In genomic region chr17:48746916-48747444, GRCh38 we compare ENCODE assay signal across 2 cellular contexts.
TF ChIP-seq lines count a peak whose summit lies in the region.

No MANE protein-coding gene starts in this region.

TF ChIP-seq in HepG2, 621 proteins besides CTCF, POLR2A, EP300 and RAD21:
- no peak for TF ChIP-seq ZNF230 (CRISPR knock-in tag; IDR thresholded peaks at IDR 0.05)
- TF ChIP-seq EZH2 (conservative IDR thresholded peaks at IDR 0.05; ENCODE audit: low read depth, low read length): peak; percentile 16; the same call in 1 of the 2 replicates
TF ChIP-seq in HepG2: peak in this region for 1.

TF ChIP-seq in WTC11, 78 proteins besides CTCF, POLR2A, EP300 and RAD21:
- no peak for TF ChIP-seq TEAD1 (CRISPR knock-in tag; IDR thresholded peaks at IDR 0.05)
- no peak for TF ChIP-seq RORB (CRISPR knock-in tag; IDR thresholded peaks at IDR 0.05)
- TF ChIP-seq HMGA2 (CRISPR knock-in tag; IDR thresholded peaks at IDR 0.05): no peak
- TF ChIP-seq ZSCAN18 (CRISPR knock-in tag; IDR thresholded peaks at IDR 0.05): no peak
- TF ChIP-seq JAZF1 (CRISPR knock-in tag; IDR thresholded peaks at IDR 0.05): no peak
- no peak for TF ChIP-seq NR2C2 (CRISPR knock-in tag; IDR thresholded peaks at IDR 0.05)
- no peak for TF ChIP-seq ZMAT4 (CRISPR knock-in tag; IDR thresholded peaks at IDR 0.05)
- no peak for TF ChIP-seq CBFB (CRISPR knock-in tag; IDR thresholded peaks at IDR 0.05; ENCODE audit: low read depth)
- TF ChIP-seq MYBL2 (CRISPR knock-in tag; IDR thresholded peaks at IDR 0.05): no peak
